Comparison of ENCODE assay signal across 8 cellular contexts in the genomic region with DNA sequence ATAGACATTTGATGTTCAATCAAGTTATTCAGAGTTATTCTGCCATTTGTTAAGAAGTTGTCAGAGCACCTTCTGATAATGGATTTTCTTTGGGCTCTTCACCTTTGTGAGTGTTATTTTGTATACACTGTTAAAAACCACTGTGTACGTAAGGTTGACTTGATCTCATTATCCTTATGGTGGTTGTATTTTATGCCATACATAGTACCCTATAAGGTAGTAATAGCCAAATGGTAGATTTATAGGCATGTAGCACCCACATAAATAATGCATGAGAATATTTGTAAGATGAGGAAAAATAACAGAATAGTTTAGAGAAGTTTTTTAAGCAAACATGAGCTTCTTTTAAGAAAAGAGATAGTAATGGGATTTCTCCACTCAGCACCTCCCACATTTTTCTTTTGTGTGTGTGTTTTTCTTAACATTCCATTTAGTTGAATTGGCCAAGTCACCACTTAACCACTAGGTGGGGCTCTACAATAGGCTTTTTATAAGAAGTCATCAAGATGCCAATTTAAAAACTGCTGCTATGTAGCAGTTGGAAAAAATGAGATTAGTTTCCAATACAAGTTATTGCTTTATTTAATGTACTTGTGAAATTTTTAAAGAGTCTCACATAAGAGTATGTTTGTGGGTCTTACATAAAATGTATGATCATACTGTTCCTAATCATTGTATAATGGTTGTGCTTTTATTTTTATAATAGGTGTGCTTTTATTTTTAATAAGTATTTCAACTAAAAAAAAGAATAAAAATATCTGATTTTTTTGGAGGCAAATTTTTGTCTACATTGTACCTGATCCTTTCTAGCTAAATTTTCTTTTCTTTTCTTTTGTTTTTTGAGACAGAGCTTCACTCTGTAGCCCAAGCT. TPM values are rescaled to one million over a fixed set of nuclear protein-coding genes. Genes with fewer than 3 reads are reported as not detected.
DNase-seq lines count a peak whose midpoint lies in the region; ATAC-seq, FAIRE-seq and TF ChIP-seq lines count a peak whose summit lies in the region.

No MANE protein-coding gene starts in this region.

- DNase-seq in CD14-positive monocyte (ENCODE audit: low spot score) (no peak), GM13976 (ENCODE audit: low spot score) (peak; percentile 37), NCI-H2107 (lab: John Stamatoyannopoulos, UW) (peak; percentile 28), frontal cortex (ENCODE audit: low spot score in 2 of 2) (peak in 1 of 2 donors; percentile 38), pancreas (peak in 2 of 6 donors; percentile 21 to 29), UCSD-AML1 (lab: John Stamatoyannopoulos, UW; ENCODE audit: unreplicated experiment) (no peak)

- no peaks in the 10 kb centered on the region for H3K27me3 Mint-ChIP-seq in CD14-positive monocyte (ENCODE audit: low read depth in 3 of 3)

- H3K27me3 ChIP-seq in pancreas, result no peaks in the 10 kb centered on the region

- intact Hi-C loops in CD14-positive monocyte (cut with micrococcal nuclease), result no loop called here
- intact Hi-C loops in pancreas (cut with DNase I), result no loop called here

- no peaks in the 10 kb centered on the region for H3K9me3 Mint-ChIP-seq in CD14-positive monocyte

- H3K4me1 ChIP-seq in pancreas, result no peaks in the 10 kb centered on the region

- H3K4me3 ChIP-seq in WI38 (ENCODE audit: low read depth, low read length), result no peak overlapping the region
- no peak overlapping the region for H3K4me3 ChIP-seq in pancreas

- 34 to 51% methylated on average over 1 of the region's 1 CpG for whole genome bisulfite sequencing in pancreas, 2 donors

- peaks cover 57 to 79% of the 10 kb centered on the region in 2 donors for H3K36me3 Mint-ChIP-seq in CD14-positive monocyte

- H3K4me3 Mint-ChIP-seq in CD14-positive monocyte, result no peak overlapping the region

- H3K27ac Mint-ChIP-seq in CD14-positive monocyte, result no peak overlapping the region

- no peaks in the 10 kb centered on the region for H3K4me1 Mint-ChIP-seq in CD14-positive monocyte

- TF ChIP-seq CTCF in CD14-positive monocyte (IDR thresholded peaks at IDR 0.05) (peak; percentile 88), GM13976 (IDR thresholded peaks at IDR 0.05; ENCODE audit: borderline replicate concordance, control extremely low read depth, extremely low read depth, insufficient read depth, missing control alignments) (peak; percentile 53), WI38 (IDR thresholded peaks at IDR 0.05; ENCODE audit: low read depth, low read length) (peak; percentile 43; the same call in 1 of the 2 replicates), pancreas (IDR thresholded peaks at IDR 0.05) (peak; percentile 49 to 82 (median 77))

- H3K9me3 ChIP-seq in pancreas, result no peaks in the 10 kb centered on the region

- no peak overlapping the region for H3K27ac ChIP-seq in pancreas

- FAIRE-seq in frontal cortex (lab: Jason Lieb, UNC) (peak; percentile 97), pancreas (lab: Jason Lieb, UNC) (peak; percentile 96)

- ATAC-seq in pancreas (peak; percentile 56 to 82 (median 79)), HG03442 (IDR thresholded peaks at IDR 0.05; ENCODE audit: unreplicated experiment) (no peak)

- in situ Hi-C loops in GM13976 (cut with MboI; ENCODE audit: low sequenced_read_pairs, unreplicated experiment), result no loop called here

- peaks cover 0 to 26% (median 12%) of the 10 kb centered on the region in 3 donors for H3K36me3 ChIP-seq in pancreas

RNA-seq across cellular contexts. Expression of gene STMP1, which starts 41.1 kb away (rescaled TPM):
- polyA plus RNA-seq in CD14-positive monocyte, result 100 to 1,000 TPM in 1 of 2 donors, 10 to 100 TPM in 1; 88.8 to 108 TPM
- 19.2 TPM for total RNA-seq in frontal cortex
- total RNA-seq in pancreas, result 10 to 100 TPM in 3 of 6 donors, 1 to 10 TPM in 3; 7.2 to 20.0 (median 10.6) TPM
- polyA plus RNA-seq in pancreas, result 10 to 100 TPM; 12.5 to 21.4 TPM

Comparison
In these comparisons a context has a peak if more than half of its experiments do, and no peak if none do; other contexts are left out.
1. DNase-seq: peak in GM13976 (single experiment) and NCI-H2107 (single experiment); none in CD14-positive monocyte (single experiment) and UCSD-AML1 (single experiment).
2. Peak in every context shown above with its lines, with median percentiles within 50 percentile points of each other: CTCF ChIP-seq.